ENCODE assay signal across 20 cellular contexts in genomic region chr7:143405158-143405557, GRCh38. TPM values are rescaled to one million over a fixed set of nuclear protein-coding genes. Genes with fewer than 3 reads are reported as not detected.
DNase-seq lines count a peak whose midpoint lies in the region; ATAC-seq and TF ChIP-seq lines count a peak whose summit lies in the region.
"Had no signal": no experiment of that assay in that cellular context is flagged by ENCODE, and none has a peak within 500 bp of the region (broad histone marks: within the 10 kb centered on the region; RNA-seq: fewer than 3 reads in every experiment).

No MANE protein-coding gene starts in this region.

- TF ChIP-seq EP300 in ovary (IDR thresholded peaks at IDR 0.05), result no peak

- intact Hi-C loops in ovary (cut with DNase I), result no loop called here

- H3F3A ChIP-seq in GM23338 (replicated peaks; ENCODE audit: low read depth), result peaks cover 5% of the 10 kb centered on the region

- H3K4me3 Mint-ChIP-seq in GM23338, result peak overlapping the region; percentile 95; the same call in 1 of the 3 replicates
- H3K4me3 Mint-ChIP-seq in glutamatergic neuron (ENCODE audit: unreplicated experiment), result peak overlapping the region; percentile 76
- H3K4me3 Mint-ChIP-seq: activated B cell treated with CpG ODN at 0.5 μM for 24 hours; activated naive CD8-positive, alpha-beta T cell treated with anti-CD3 and anti-CD28 coated beads, Interleukin-2, amount 10 ng/mL, durations not matched to agents 7 days and 5 days; CD14-positive monocyte had no signal

- TF ChIP-seq POLR2A in ovary (IDR thresholded peaks at IDR 0.05), result no peak

- H3K27ac ChIP-seq in GM23338 (ENCODE audit: low read depth), result 0 out of 2 replicates have a peak overlapping the region, but pooled peaks have one; percentile 75
- no peak overlapping the region for H3K27ac ChIP-seq in ovary
- H3K27ac ChIP-seq: cardiac muscle cell had no signal

- 9 to 32% (median 11%) methylated on average over 7 of the region's 7 CpGs for WGBS in ovary, 3 donors

- H3K4me1 Mint-ChIP-seq in GM23338 (peaks cover 55% of the 10 kb centered on the region), glutamatergic neuron (ENCODE audit: low read depth, unreplicated experiment) (peaks cover 29% of the 10 kb centered on the region)

- peaks cover 18% of the 10 kb centered on the region for H3K36me3 ChIP-seq in GM23338 (ENCODE audit: insufficient read depth)
- no peaks in the 10 kb centered on the region for H3K36me3 ChIP-seq in ovary
- H3K36me3 ChIP-seq: cardiac muscle cell had no signal

- no peak overlapping the region for H2AFZ ChIP-seq in GM23338

- H3K9me3 Mint-ChIP-seq in GM23338 (no peaks in the 10 kb centered on the region), glutamatergic neuron (ENCODE audit: unreplicated experiment) (peaks cover 13% of the 10 kb centered on the region)
- H3K9me3 Mint-ChIP-seq: activated B cell treated with CpG ODN at 0.5 μM for 24 hours; activated naive CD8-positive, alpha-beta T cell treated with anti-CD3 and anti-CD28 coated beads, Interleukin-2, amount 10 ng/mL, durations not matched to agents 7 days and 5 days had no signal

- H3K9me2 ChIP-seq in GM23338 (ENCODE audit: insufficient read depth), result no peaks in the 10 kb centered on the region

- no peak for DNase-seq in GM23338 (ENCODE audit: low spot score)
- DNase-seq in NCI-H2171 (lab: John Stamatoyannopoulos, UW), result peak; percentile 50
- DNase-seq in glutamatergic neuron, result peak; percentile 88
- peak in 4 of 5 donors; percentile 49 to 72 (median 60) for DNase-seq in ovary
- no peak for DNase-seq in NCI-H774 (lab: John Stamatoyannopoulos, UW)
- no peak for DNase-seq in T-helper 2 cell
- DNase-seq in NCI-H1694 treated with DMSO at 0.1 percent for 48 hours (lab: John Stamatoyannopoulos, UW), result no peak
- no peak for DNase-seq in NCI-H510A treated with DMSO at 0.1 percent for 48 hours (lab: John Stamatoyannopoulos, UW)
- DNase-seq: activated B cell treated with CpG ODN at 0.5 μM for 24 hours; activated CD8-positive, alpha-beta memory T cell treated with anti-CD3 and anti-CD28 coated beads, Interleukin-2, amount 50 U/mL, for 48 hours; activated naive CD8-positive, alpha-beta T cell treated with anti-CD3 and anti-CD28 coated beads, Interleukin-2, amount 10 ng/mL, durations not matched to agents 7 days and 5 days; EL; MV-4-11; NCI-H226; PC-3; stimulated activated CD4-positive, alpha-beta T cell treated with anti-CD3 and anti-CD28 coated beads, Interleukin-2, amount 100 ng/mL, for 48 hours; SW 1271; trophoblast cell had no signal

- H3K4me1 ChIP-seq in GM23338 (ENCODE audit: insufficient read depth) (peaks cover 58% of the 10 kb centered on the region), ovary (ENCODE audit: insufficient read depth) (peaks cover 9% of the 10 kb centered on the region)

- H3K27me3 ChIP-seq in GM23338 (ENCODE audit: insufficient read depth), result no peaks in the 10 kb centered on the region
- H3K27me3 ChIP-seq in ovary, result no peaks in the 10 kb centered on the region

- H3K4me3 ChIP-seq in GM23338, result peak overlapping the region; percentile 95; the same call in 1 of the 2 replicates
- no peak overlapping the region for H3K4me3 ChIP-seq in ovary
- H3K4me3 ChIP-seq: cardiac muscle cell had no signal

- TF ChIP-seq CTCF in GM23338 (conservative IDR thresholded peaks at IDR 0.05; ENCODE audit: low read depth in 2 of 2) (no peak), glutamatergic neuron (IDR thresholded peaks at IDR 0.05; ENCODE audit: partially characterized antibody, unreplicated experiment) (no peak), ovary (IDR thresholded peaks at IDR 0.05) (no peak)

- H4K20me1 ChIP-seq in GM23338 (replicated peaks; ENCODE audit: insufficient read depth), result peaks cover 2% of the 10 kb centered on the region; the same call in 1 of the 2 replicates

- H3K4me2 ChIP-seq in GM23338, result peak overlapping the region; percentile 97

- ATAC-seq in GM23338, result no peak
- ATAC-seq: PC-3 had no signal

- no peaks in the 10 kb centered on the region for H3K9me3 ChIP-seq in ovary

- H3K27ac Mint-ChIP-seq in GM23338 (peak overlapping the region; percentile 25; the same call in 1 of the 2 replicates), glutamatergic neuron (ENCODE audit: unreplicated experiment) (peak overlapping the region; percentile 97)
- H3K27ac Mint-ChIP-seq: activated B cell treated with CpG ODN at 0.5 μM for 24 hours; activated naive CD8-positive, alpha-beta T cell treated with anti-CD3 and anti-CD28 coated beads, Interleukin-2, amount 10 ng/mL, durations not matched to agents 7 days and 5 days; CD14-positive monocyte had no signal

- H3K36me3 Mint-ChIP-seq in GM23338 (ENCODE audit: low read depth), result peaks cover 67% of the 10 kb centered on the region
- no peaks in the 10 kb centered on the region for H3K36me3 Mint-ChIP-seq in glutamatergic neuron (ENCODE audit: unreplicated experiment)

- peaks cover 20% of the 10 kb centered on the region for H3K27me3 Mint-ChIP-seq in GM23338 (ENCODE audit: insufficient read depth, low read depth, poor library complexity)
- H3K27me3 Mint-ChIP-seq in glutamatergic neuron (ENCODE audit: unreplicated experiment), result peaks cover 16% of the 10 kb centered on the region

- H3K79me2 ChIP-seq in GM23338 (replicated peaks; ENCODE audit: insufficient read depth), result peaks cover 64% of the 10 kb centered on the region

TF ChIP-seq in GM23338, 12 proteins besides CTCF, POLR2A, EP300 and RAD21 (continues in another document):
- TF ChIP-seq CREB1 (CRISPR knock-in tag; IDR thresholded peaks at IDR 0.05; ENCODE audit: low read depth) (no peak), NANOG (IDR thresholded peaks at IDR 0.05; ENCODE audit: borderline replicate concordance) (no peak), ZNF114 (CRISPR knock-in tag; IDR thresholded peaks at IDR 0.05) (no peak), ETS1 (IDR thresholded peaks at IDR 0.05) (no peak)
- TF ChIP-seq, protein P1, sequence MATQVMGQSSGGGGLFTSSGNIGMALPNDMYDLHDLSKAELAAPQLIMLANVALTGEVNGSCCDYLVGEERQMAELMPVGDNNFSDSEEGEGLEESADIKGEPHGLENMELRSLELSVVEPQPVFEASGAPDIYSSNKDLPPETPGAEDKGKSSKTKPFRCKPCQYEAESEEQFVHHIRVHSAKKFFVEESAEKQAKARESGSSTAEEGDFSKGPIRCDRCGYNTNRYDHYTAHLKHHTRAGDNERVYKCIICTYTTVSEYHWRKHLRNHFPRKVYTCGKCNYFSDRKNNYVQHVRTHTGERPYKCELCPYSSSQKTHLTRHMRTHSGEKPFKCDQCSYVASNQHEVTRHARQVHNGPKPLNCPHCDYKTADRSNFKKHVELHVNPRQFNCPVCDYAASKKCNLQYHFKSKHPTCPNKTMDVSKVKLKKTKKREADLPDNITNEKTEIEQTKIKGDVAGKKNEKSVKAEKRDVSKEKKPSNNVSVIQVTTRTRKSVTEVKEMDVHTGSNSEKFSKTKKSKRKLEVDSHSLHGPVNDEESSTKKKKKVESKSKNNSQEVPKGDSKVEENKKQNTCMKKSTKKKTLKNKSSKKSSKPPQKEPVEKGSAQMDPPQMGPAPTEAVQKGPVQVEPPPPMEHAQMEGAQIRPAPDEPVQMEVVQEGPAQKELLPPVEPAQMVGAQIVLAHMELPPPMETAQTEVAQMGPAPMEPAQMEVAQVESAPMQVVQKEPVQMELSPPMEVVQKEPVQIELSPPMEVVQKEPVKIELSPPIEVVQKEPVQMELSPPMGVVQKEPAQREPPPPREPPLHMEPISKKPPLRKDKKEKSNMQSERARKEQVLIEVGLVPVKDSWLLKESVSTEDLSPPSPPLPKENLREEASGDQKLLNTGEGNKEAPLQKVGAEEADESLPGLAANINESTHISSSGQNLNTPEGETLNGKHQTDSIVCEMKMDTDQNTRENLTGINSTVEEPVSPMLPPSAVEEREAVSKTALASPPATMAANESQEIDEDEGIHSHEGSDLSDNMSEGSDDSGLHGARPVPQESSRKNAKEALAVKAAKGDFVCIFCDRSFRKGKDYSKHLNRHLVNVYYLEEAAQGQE (IDR thresholded peaks at IDR 0.05; ENCODE audit: unreplicated experiment), result no peak

RNA-seq across cellular contexts. Expression of gene EPHA1, which starts 3.5 kb away (rescaled TPM):
- 119 and 154 TPM in 2 replicates for total RNA-seq in GM23338 (2014; rRNA removed; shearing (Covaris generic))
- polyA plus RNA-seq in GM23338 (2016; fragmentation: Nextera tagmentation; extraction: Ambion mirVana), result 60.7 and 66.1 TPM in 2 replicates
- total RNA-seq in glutamatergic neuron (ENCODE audit: unreplicated experiment), result 4.7 TPM
- total RNA-seq in ovary, result 10 to 100 TPM in 1 of 7 donors, 1 to 10 TPM in 4, under 1 TPM in 1, not detected in 1; 0.40 to 21.3 (median 2.6) TPM
- polyA plus RNA-seq in ovary, result under 1 TPM; 0.21 to 0.45 TPM
- total RNA-seq: activated B cell treated with CpG ODN at 0.5 μM for 24 hours had no signal

RNA-seq across cellular contexts. Expression of gene ZYX, which starts 24.0 kb away (rescaled TPM):
- total RNA-seq in GM23338 (2014; rRNA removed; shearing (Covaris generic)), result 132 and 141 TPM in 2 replicates
- polyA plus RNA-seq in GM23338 (2016; fragmentation: Nextera tagmentation; extraction: Ambion mirVana) (108 and 111 TPM in 2 replicates), ovary (100 to 1,000 TPM in 1 of 2 donors, 10 to 100 TPM in 1; 91.8 to 109 TPM)
- total RNA-seq in glutamatergic neuron (ENCODE audit: unreplicated experiment) (163 TPM), ovary (100 to 1,000 TPM in 5 of 7 donors, 10 to 100 TPM in 2; 44.2 to 282 (median 195) TPM)

RNA-seq across cellular contexts. Expression of gene TAS2R60, which starts 38.1 kb away (rescaled TPM):
- 4.0 and 5.0 TPM in 2 replicates for total RNA-seq in GM23338 (2014; rRNA removed; shearing (Covaris generic))
- 0.37 TPM in 1 of 2 replicates, not detected in the other for polyA plus RNA-seq in GM23338 (2016; fragmentation: Nextera tagmentation; extraction: Ambion mirVana)
- total RNA-seq in glutamatergic neuron (ENCODE audit: unreplicated experiment), result not detected
- under 1 TPM in 1 of 7 donors, not detected in 6; 0.98 TPM for total RNA-seq in ovary
- not detected for polyA plus RNA-seq in ovary
- total RNA-seq: activated B cell treated with CpG ODN at 0.5 μM for 24 hours, cardiac muscle cell, PC-3 had no signal
- polyA plus RNA-seq: cardiac muscle cell, CD14-positive monocyte had no signal

RNA-seq across cellular contexts. Expression of gene FAM131B, which starts 42.6 kb away (rescaled TPM):
- total RNA-seq in GM23338 (2014; rRNA removed; shearing (Covaris generic)), result 28.8 and 30.2 TPM in 2 replicates
- polyA plus RNA-seq in GM23338 (2016; fragmentation: Nextera tagmentation; extraction: Ambion mirVana) (4.7 and 5.4 TPM in 2 replicates), ovary (under 1 TPM; 0.29 to 0.83 TPM)
- total RNA-seq in glutamatergic neuron (ENCODE audit: unreplicated experiment) (111 TPM), ovary (under 1 TPM; 0.34 to 0.99 (median 0.79) TPM)
- total RNA-seq: activated B cell treated with CpG ODN at 0.5 μM for 24 hours had no signal

Comparison
In these comparisons a context has a peak if more than half of its experiments do, and no peak if none do; other contexts are left out.
1. DNase-seq: peak in NCI-H2171 (single experiment), glutamatergic neuron (single experiment) and ovary (4 of 5); none in GM23338 (single experiment), NCI-H774 (single experiment), T-helper 2 cell (0 of 5), NCI-H1694 treated with DMSO at 0.1 percent for 48 hours (single experiment) and NCI-H510A treated with DMSO at 0.1 percent for 48 hours (single experiment).